1 cellular context compared by ENCODE assay signal in genomic region chr1:17563494-17564281, GRCh38.
TF ChIP-seq lines count a peak whose summit lies in the region.

No MANE protein-coding gene starts in this region.

TF ChIP-seq in HEK293, 187 proteins besides CTCF, POLR2A, EP300 and RAD21 (continued from another document):
- TF ChIP-seq, protein P1, sequence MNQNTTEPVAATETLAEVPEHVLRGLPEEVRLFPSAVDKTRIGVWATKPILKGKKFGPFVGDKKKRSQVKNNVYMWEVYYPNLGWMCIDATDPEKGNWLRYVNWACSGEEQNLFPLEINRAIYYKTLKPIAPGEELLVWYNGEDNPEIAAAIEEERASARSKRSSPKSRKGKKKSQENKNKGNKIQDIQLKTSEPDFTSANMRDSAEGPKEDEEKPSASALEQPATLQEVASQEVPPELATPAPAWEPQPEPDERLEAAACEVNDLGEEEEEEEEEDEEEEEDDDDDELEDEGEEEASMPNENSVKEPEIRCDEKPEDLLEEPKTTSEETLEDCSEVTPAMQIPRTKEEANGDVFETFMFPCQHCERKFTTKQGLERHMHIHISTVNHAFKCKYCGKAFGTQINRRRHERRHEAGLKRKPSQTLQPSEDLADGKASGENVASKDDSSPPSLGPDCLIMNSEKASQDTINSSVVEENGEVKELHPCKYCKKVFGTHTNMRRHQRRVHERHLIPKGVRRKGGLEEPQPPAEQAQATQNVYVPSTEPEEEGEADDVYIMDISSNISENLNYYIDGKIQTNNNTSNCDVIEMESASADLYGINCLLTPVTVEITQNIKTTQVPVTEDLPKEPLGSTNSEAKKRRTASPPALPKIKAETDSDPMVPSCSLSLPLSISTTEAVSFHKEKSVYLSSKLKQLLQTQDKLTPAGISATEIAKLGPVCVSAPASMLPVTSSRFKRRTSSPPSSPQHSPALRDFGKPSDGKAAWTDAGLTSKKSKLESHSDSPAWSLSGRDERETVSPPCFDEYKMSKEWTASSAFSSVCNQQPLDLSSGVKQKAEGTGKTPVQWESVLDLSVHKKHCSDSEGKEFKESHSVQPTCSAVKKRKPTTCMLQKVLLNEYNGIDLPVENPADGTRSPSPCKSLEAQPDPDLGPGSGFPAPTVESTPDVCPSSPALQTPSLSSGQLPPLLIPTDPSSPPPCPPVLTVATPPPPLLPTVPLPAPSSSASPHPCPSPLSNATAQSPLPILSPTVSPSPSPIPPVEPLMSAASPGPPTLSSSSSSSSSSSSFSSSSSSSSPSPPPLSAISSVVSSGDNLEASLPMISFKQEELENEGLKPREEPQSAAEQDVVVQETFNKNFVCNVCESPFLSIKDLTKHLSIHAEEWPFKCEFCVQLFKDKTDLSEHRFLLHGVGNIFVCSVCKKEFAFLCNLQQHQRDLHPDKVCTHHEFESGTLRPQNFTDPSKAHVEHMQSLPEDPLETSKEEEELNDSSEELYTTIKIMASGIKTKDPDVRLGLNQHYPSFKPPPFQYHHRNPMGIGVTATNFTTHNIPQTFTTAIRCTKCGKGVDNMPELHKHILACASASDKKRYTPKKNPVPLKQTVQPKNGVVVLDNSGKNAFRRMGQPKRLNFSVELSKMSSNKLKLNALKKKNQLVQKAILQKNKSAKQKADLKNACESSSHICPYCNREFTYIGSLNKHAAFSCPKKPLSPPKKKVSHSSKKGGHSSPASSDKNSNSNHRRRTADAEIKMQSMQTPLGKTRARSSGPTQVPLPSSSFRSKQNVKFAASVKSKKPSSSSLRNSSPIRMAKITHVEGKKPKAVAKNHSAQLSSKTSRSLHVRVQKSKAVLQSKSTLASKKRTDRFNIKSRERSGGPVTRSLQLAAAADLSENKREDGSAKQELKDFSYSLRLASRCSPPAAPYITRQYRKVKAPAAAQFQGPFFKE (tag by site-specific recombination; IDR thresholded peaks at IDR 0.05; ENCODE audit: borderline replicate concordance), result no peak
- TF ChIP-seq, protein P2, sequence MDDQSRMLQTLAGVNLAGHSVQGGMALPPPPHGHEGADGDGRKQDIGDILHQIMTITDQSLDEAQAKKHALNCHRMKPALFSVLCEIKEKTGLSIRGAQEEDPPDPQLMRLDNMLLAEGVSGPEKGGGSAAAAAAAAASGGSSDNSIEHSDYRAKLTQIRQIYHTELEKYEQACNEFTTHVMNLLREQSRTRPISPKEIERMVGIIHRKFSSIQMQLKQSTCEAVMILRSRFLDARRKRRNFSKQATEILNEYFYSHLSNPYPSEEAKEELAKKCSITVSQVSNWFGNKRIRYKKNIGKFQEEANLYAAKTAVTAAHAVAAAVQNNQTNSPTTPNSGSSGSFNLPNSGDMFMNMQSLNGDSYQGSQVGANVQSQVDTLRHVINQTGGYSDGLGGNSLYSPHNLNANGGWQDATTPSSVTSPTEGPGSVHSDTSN (CRISPR knock-in tag; IDR thresholded peaks at IDR 0.05), result no peak
- no peak for TF ChIP-seq KLF10 (tag by site-specific recombination; IDR thresholded peaks at IDR 0.05)
- TF ChIP-seq ZNF747 (tag by site-specific recombination; IDR thresholded peaks at IDR 0.05), result no peak
- TF ChIP-seq SCRT1 (tag by site-specific recombination; IDR thresholded peaks at IDR 0.05; ENCODE audit: borderline replicate concordance), result no peak
- no peak for TF ChIP-seq ZNF596 (tag by site-specific recombination; IDR thresholded peaks at IDR 0.05)
- TF ChIP-seq OVOL3 (tag by site-specific recombination; IDR thresholded peaks at IDR 0.05), result no peak
- no peak for TF ChIP-seq ZNF324 (tag by site-specific recombination; IDR thresholded peaks at IDR 0.05)
- TF ChIP-seq ZBTB48 (tag by site-specific recombination; IDR thresholded peaks at IDR 0.05), result no peak
- 0 out of 2 replicates have a peak, but pooled peaks have one; percentile 26 for TF ChIP-seq GLIS2 (tag by site-specific recombination; IDR thresholded peaks at IDR 0.05)
- TF ChIP-seq, protein P3, sequence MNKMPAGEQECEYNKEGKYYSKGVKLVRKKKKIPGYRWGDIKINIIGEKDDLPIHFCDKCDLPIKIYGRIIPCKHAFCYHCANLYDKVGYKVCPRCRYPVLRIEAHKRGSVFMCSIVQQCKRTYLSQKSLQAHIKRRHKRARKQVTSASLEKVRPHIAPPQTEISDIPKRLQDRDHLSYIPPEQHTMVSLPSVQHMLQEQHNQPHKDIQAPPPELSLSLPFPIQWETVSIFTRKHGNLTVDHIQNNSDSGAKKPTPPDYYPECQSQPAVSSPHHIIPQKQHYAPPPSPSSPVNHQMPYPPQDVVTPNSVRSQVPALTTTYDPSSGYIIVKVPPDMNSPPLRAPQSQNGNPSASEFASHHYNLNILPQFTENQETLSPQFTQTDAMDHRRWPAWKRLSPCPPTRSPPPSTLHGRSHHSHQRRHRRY (tag by site-specific recombination; IDR thresholded peaks at IDR 0.05), result no peak
- peak; percentile 37; the same call in 1 of the 2 replicates for TF ChIP-seq GLIS1 (tag by site-specific recombination; IDR thresholded peaks at IDR 0.05)
- TF ChIP-seq, protein P4, sequence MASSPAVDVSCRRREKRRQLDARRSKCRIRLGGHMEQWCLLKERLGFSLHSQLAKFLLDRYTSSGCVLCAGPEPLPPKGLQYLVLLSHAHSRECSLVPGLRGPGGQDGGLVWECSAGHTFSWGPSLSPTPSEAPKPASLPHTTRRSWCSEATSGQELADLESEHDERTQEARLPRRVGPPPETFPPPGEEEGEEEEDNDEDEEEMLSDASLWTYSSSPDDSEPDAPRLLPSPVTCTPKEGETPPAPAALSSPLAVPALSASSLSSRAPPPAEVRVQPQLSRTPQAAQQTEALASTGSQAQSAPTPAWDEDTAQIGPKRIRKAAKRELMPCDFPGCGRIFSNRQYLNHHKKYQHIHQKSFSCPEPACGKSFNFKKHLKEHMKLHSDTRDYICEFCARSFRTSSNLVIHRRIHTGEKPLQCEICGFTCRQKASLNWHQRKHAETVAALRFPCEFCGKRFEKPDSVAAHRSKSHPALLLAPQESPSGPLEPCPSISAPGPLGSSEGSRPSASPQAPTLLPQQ (tag by site-specific recombination; IDR thresholded peaks at IDR 0.05), result peak; percentile 91
- TF ChIP-seq ZNF366 (tag by site-specific recombination; conservative IDR thresholded peaks at IDR 0.05), result no peak
- peak; percentile 44; the same call in 1 of the 2 replicates for TF ChIP-seq ZFP69B (tag by site-specific recombination; IDR thresholded peaks at IDR 0.05)
- no peak for TF ChIP-seq ZNF169 (tag by site-specific recombination; IDR thresholded peaks at IDR 0.05)
